In the genomic region with DNA sequence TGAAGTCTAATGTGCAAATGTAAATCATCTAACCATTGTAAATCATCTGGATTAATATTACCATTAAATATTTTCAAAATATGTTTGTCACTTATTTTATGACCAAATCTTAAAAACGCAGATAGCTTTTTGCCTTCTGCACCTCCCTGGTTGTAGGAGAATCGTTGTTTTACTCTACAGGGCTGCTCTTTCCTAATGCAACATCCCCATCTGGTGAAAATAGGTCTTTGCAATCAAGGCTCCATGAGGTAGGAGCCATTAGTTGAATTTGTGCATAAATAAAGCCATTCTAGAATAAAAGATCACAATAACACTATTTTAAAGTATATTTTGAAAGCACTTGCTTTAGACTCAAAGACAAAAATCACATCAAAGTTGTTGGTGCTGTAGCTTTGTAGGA, we compare ENCODE assay signal across 16 cellular contexts.
DNase-seq lines count a peak whose midpoint lies in the region; ATAC-seq and TF ChIP-seq lines count a peak whose summit lies in the region.
"Had no signal": no experiment of that assay in that cellular context is flagged by ENCODE, and none has a peak within 500 bp of the region (broad histone marks: within the 10 kb centered on the region; RNA-seq: fewer than 3 reads in every experiment).

No MANE protein-coding gene starts in this region.

- DNase-seq in D341Med (ENCODE audit: low spot score) (peak; percentile 21), LHCN-M2 (ENCODE audit: low read depth) (peak; percentile 40), cerebellum (ENCODE audit: low spot score) (peak; percentile 35), medulla oblongata (ENCODE audit: extremely low spot score) (peak; percentile 37), CD1c-positive myeloid dendritic cell (ENCODE audit: extremely low spot score) (no peak), hippocampal formation (lab: John Stamatoyannopoulos, UW) (no peak)
- DNase-seq: activated B cell treated with CpG ODN at 0.5 μM for 24 hours; activated T-cell treated with anti-CD3 and anti-CD28 coated beads, Interleukin-2, amount 50 U/mL, for 72 hours; CD8-positive, alpha-beta memory T cell; foreskin melanocyte; left cardiac atrium; NCI-H1105; NCI-H2081; T-helper 17 cell had no signal

- ATAC-seq in GM18861 (IDR thresholded peaks at IDR 0.05; ENCODE audit: unreplicated experiment) (no peak), GM18505 (IDR thresholded peaks at IDR 0.05; ENCODE audit: unreplicated experiment) (no peak)
- ATAC-seq: activated T-cell treated with anti-CD3 and anti-CD28 coated beads, Interleukin-2, amount 50 U/mL, for 72 hours; left cardiac atrium; T-helper 17 cell had no signal

- TF ChIP-seq POLR2A in GM18505 (IDR thresholded peaks at IDR 0.05; ENCODE audit: borderline replicate concordance, extremely low read depth, insufficient read depth, insufficient read length) = no peak

Comparison
In these comparisons a context has a peak if more than half of its experiments do, and no peak if none do; other contexts are left out.
1. DNase-seq: peak in D341Med (single experiment), LHCN-M2 (single experiment), cerebellum (single experiment) and medulla oblongata (single experiment); none in CD1c-positive myeloid dendritic cell (single experiment) and hippocampal formation (0 of 2).